7 cellular contexts compared by ENCODE assay signal in genomic region chr2:159285433-159285832, GRCh38. TPM values are rescaled to one million over a fixed set of nuclear protein-coding genes. Genes with fewer than 3 reads are reported as not detected.
DNase-seq lines count a peak whose midpoint lies in the region; ATAC-seq and TF ChIP-seq lines count a peak whose summit lies in the region.

No MANE protein-coding gene starts in this region.

- H3K9me3 ChIP-seq in iPS-20b (ENCODE audit: insufficient read depth, low read depth, low read length) = no peaks in the 10 kb centered on the region

- POLR2A ChIA-PET in activated CD8-positive, alpha-beta T cell treated with anti-CD3 and anti-CD28 coated beads, Interleukin-2, amount 10 ng/mL, durations not matched to agents 7 days and 5 days (lab: Charles Lee) = interaction anchor here (0.6 to 2.1 kb wide), 2 partner anchors 427 to 619 kb away, joined by 3 to 14 read pairs; partner anchors contain the start of genes LY75 and MARCHF7

- peak overlapping the region; percentile 85 for H3K4me3 Mint-ChIP-seq in activated CD8-positive, alpha-beta T cell treated with anti-CD3 and anti-CD28 coated beads, Interleukin-2, amount 10 ng/mL, durations not matched to agents 7 days and 5 days
- H3K4me3 Mint-ChIP-seq in stimulated activated memory B cell treated with anti-CD40 and anti-IgM and Interleukin-4, amounts not matched to agents 10 μg/mL and 1 μg/mL and 100 μg/mL, for 72 hours = peak overlapping the region; percentile 80

- H3K27me3 ChIP-seq in HL-60 (ENCODE audit: insufficient read depth, poor library complexity, severe bottlenecking) = no peaks in the 10 kb centered on the region
- H3K27me3 ChIP-seq in iPS-20b (ENCODE audit: insufficient read depth, low read length) = no peaks in the 10 kb centered on the region

- no peaks in the 10 kb centered on the region; the same call in 1 of the 2 replicates for H3K4me1 ChIP-seq in iPS-20b (ENCODE audit: insufficient read depth, low read length)

- no peaks in the 10 kb centered on the region for H3K27me3 Mint-ChIP-seq in activated CD8-positive, alpha-beta T cell treated with anti-CD3 and anti-CD28 coated beads, Interleukin-2, amount 10 ng/mL, durations not matched to agents 7 days and 5 days (ENCODE audit: low read depth)
- H3K27me3 Mint-ChIP-seq in stimulated activated memory B cell treated with anti-CD40 and anti-IgM and Interleukin-4, amounts not matched to agents 10 μg/mL and 1 μg/mL and 100 μg/mL, for 72 hours = no peaks in the 10 kb centered on the region

- DNase-seq in HL-60 (ENCODE audit: low read depth in 1 of 2, low spot score in 1 of 2) (no peak), germinal center (ENCODE audit: low spot score) (no peak)
- DNase-seq in activated CD8-positive, alpha-beta T cell treated with anti-CD3 and anti-CD28 coated beads, Interleukin-2, amount 10 ng/mL, durations not matched to agents 7 days and 5 days = no peak

- H3K27ac ChIP-seq in HL-60 (replicated peaks) (no peak overlapping the region), iPS-20b (ENCODE audit: low read length) (no peak overlapping the region)

- CTCF ChIA-PET in activated CD8-positive, alpha-beta T cell treated with anti-CD3 and anti-CD28 coated beads, Interleukin-2, amount 10 ng/mL, durations not matched to agents 7 days and 5 days (lab: Charles Lee) = no interaction called here

- peak overlapping the region; percentile 3 for H3K27ac Mint-ChIP-seq in activated CD8-positive, alpha-beta T cell treated with anti-CD3 and anti-CD28 coated beads, Interleukin-2, amount 10 ng/mL, durations not matched to agents 7 days and 5 days
- H3K27ac Mint-ChIP-seq in stimulated activated memory B cell treated with anti-CD40 and anti-IgM and Interleukin-4, amounts not matched to agents 10 μg/mL and 1 μg/mL and 100 μg/mL, for 72 hours = peak overlapping the region; percentile 83

- H3K4me3 ChIP-seq in HL-60 (replicated peaks; ENCODE audit: insufficient read depth, low read length) (peak overlapping the region; percentile 92), iPS-20b (ENCODE audit: low read length) (peak overlapping the region; percentile 82)

- peaks cover 4% of the 10 kb centered on the region; the same call in 1 of the 2 replicates for H3K36me3 ChIP-seq in iPS-20b (ENCODE audit: insufficient read depth, low read depth, low read length)

- H3K36me3 Mint-ChIP-seq in activated CD8-positive, alpha-beta T cell treated with anti-CD3 and anti-CD28 coated beads, Interleukin-2, amount 10 ng/mL, durations not matched to agents 7 days and 5 days (ENCODE audit: low read depth) = peaks cover 4% of the 10 kb centered on the region
- peaks cover 7% of the 10 kb centered on the region for H3K36me3 Mint-ChIP-seq in stimulated activated memory B cell treated with anti-CD40 and anti-IgM and Interleukin-4, amounts not matched to agents 10 μg/mL and 1 μg/mL and 100 μg/mL, for 72 hours

- ATAC-seq in activated CD8-positive, alpha-beta T cell treated with anti-CD3 and anti-CD28 coated beads, Interleukin-2, amount 10 ng/mL, durations not matched to agents 7 days and 5 days = no peak
- ATAC-seq in stimulated activated memory B cell treated with anti-CD40 and anti-IgM and Interleukin-4, amounts not matched to agents 10 μg/mL and 1 μg/mL and 100 μg/mL, for 72 hours = no peak
- no peak for ATAC-seq in GM21390 (IDR thresholded peaks at IDR 0.05; ENCODE audit: unreplicated experiment)
- ATAC-seq in HG02623 (IDR thresholded peaks at IDR 0.05; ENCODE audit: unreplicated experiment) = no peak

- TF ChIP-seq CTCF in HL-60 (IDR thresholded peaks at IDR 0.05; ENCODE audit: insufficient read depth, low read length) = no peak

- H3K9ac ChIP-seq in iPS-20b (ENCODE audit: low read depth, low read length) = peak overlapping the region; percentile 68; the same call in 1 of the 2 replicates

- peaks cover 17% of the 10 kb centered on the region for H3K4me1 Mint-ChIP-seq in activated CD8-positive, alpha-beta T cell treated with anti-CD3 and anti-CD28 coated beads, Interleukin-2, amount 10 ng/mL, durations not matched to agents 7 days and 5 days (ENCODE audit: low read depth)
- H3K4me1 Mint-ChIP-seq in stimulated activated memory B cell treated with anti-CD40 and anti-IgM and Interleukin-4, amounts not matched to agents 10 μg/mL and 1 μg/mL and 100 μg/mL, for 72 hours = peaks cover 32% of the 10 kb centered on the region

- no peaks in the 10 kb centered on the region for H3K9me3 Mint-ChIP-seq in activated CD8-positive, alpha-beta T cell treated with anti-CD3 and anti-CD28 coated beads, Interleukin-2, amount 10 ng/mL, durations not matched to agents 7 days and 5 days (ENCODE audit: insufficient read depth)
- no peaks in the 10 kb centered on the region for H3K9me3 Mint-ChIP-seq in stimulated activated memory B cell treated with anti-CD40 and anti-IgM and Interleukin-4, amounts not matched to agents 10 μg/mL and 1 μg/mL and 100 μg/mL, for 72 hours

RNA-seq across cellular contexts. Expression of gene WDSUB1, which starts 1.1 kb away (rescaled TPM):
- total RNA-seq in activated CD8-positive, alpha-beta T cell treated with anti-CD3 and anti-CD28 coated beads, Interleukin-2, amount 10 ng/mL, durations not matched to agents 7 days and 5 days = 1 to 10 TPM; 5.3 to 5.9 TPM
